1 cellular context compared by ENCODE assay signal in the genomic region with DNA sequence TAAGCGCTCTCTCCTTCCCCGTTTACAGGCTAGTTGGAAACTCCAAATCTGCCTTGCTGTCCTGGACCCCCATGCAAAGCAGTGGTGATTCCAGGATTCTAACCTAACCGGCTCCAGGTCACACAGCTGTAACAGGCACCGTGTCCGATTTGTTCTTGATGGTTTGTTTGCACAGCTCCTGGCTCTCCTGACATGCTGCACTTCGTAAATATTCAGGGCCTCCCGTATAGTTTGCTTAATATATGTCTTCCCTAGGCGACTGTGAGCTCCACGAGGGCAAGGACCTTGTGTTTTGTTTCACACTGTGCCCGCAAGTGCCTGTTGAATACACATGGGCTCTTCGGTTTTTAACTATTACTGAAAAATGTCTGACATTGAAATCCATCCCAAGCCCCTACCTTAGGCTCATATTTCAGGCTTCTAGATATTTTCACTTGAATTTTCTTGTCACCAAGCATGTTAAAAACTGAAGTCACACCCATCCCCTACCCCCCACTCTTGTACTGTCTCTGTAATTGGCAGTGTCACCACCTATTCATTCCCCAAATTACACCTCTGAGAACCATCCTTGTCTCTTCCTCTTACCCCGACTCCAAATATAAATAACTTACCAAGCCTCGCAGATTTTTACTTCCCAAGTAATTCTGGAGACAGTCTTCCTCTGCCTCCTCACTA.
TF ChIP-seq lines count a peak whose summit lies in the region.

No MANE protein-coding gene starts in this region.

TF ChIP-seq in liver, 16 proteins besides CTCF, POLR2A, EP300 and RAD21 (continued from another document):
- TF ChIP-seq, protein P1, sequence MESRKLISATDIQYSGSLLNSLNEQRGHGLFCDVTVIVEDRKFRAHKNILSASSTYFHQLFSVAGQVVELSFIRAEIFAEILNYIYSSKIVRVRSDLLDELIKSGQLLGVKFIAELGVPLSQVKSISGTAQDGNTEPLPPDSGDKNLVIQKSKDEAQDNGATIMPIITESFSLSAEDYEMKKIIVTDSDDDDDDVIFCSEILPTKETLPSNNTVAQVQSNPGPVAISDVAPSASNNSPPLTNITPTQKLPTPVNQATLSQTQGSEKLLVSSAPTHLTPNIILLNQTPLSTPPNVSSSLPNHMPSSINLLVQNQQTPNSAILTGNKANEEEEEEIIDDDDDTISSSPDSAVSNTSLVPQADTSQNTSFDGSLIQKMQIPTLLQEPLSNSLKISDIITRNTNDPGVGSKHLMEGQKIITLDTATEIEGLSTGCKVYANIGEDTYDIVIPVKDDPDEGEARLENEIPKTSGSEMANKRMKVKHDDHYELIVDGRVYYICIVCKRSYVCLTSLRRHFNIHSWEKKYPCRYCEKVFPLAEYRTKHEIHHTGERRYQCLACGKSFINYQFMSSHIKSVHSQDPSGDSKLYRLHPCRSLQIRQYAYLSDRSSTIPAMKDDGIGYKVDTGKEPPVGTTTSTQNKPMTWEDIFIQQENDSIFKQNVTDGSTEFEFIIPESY (IDR thresholded peaks at IDR 0.05) = no peak
- TF ChIP-seq YY1 (IDR thresholded peaks at IDR 0.05) = peak; percentile 49
- TF ChIP-seq HNF4G (IDR thresholded peaks at IDR 0.05) = no peak
- no peak for TF ChIP-seq GABPA (IDR thresholded peaks at IDR 0.05 in 1 of 2, conservative IDR thresholded peaks at IDR 0.05 in 1 of 2)
- TF ChIP-seq SP1 (IDR thresholded peaks at IDR 0.05) = peak; percentile 58
- peak; percentile 18 for TF ChIP-seq FOXA2 (IDR thresholded peaks at IDR 0.05)
- TF ChIP-seq NR2F2 (IDR thresholded peaks at IDR 0.05) = no peak
TF ChIP-seq in liver: peak in this region for 7.
